ENCODE assay signal across 24 cellular contexts in genomic region chr15:53297828-53298227, GRCh38.
"Had no signal": no experiment of that assay in that cellular context is flagged by ENCODE, and none has a peak within 500 bp of the region (broad histone marks: within the 10 kb centered on the region; RNA-seq: fewer than 3 reads in every experiment).

No MANE protein-coding gene starts in this region.

- H3K9me3 ChIP-seq: esophagus squamous epithelium, mucosa of descending colon, neutrophil, pancreas, stomach, thyroid gland had no signal

- H3K4me3 ChIP-seq: esophagus squamous epithelium, mucosa of descending colon, pancreas, smooth muscle cell, stomach, thyroid gland had no signal

- H3K27me3 ChIP-seq: neutrophil, pancreas, stomach, thyroid gland had no signal

- H3K4me1 ChIP-seq: pancreas, stomach, thyroid gland had no signal

- H3K27ac ChIP-seq: esophagus squamous epithelium, neutrophil, pancreas, stomach, thyroid gland had no signal

- H3K4me2 ChIP-seq: smooth muscle cell had no signal

- H3K36me3 ChIP-seq: esophagus squamous epithelium, neutrophil, pancreas, stomach, thyroid gland had no signal

- ATAC-seq: effector memory CD8-positive, alpha-beta T cell; mucosa of descending colon; natural killer cell treated with Interleukin-12 subunit alpha and Interleukin-12 subunit beta and Interleukin-15 and Interleukin-18, amount 100 ng/mL, for 72 hours; pancreas; sciatic nerve had no signal

- DNase-seq: cortex of kidney; effector memory CD8-positive, alpha-beta T cell; erythroblast; esophagus squamous epithelium; foreskin melanocyte; mesenchymal stem cell; mucosa of descending colon; naive B cell; pancreas; retina; stimulated activated CD4-positive, alpha-beta T cell treated with anti-CD3 and anti-CD28 coated beads, Interleukin-12 subunit alpha, Interleukin-12 subunit beta, amount 100 ng/mL, for 4 hours; stimulated activated CD4-positive, alpha-beta T cell treated with anti-CD3 and anti-CD28 coated beads, Interleukin-1b, Interleukin-23, amount 100 ng/mL, for 48 hours; stimulated activated CD4-positive, alpha-beta T cell treated with anti-CD3 and anti-CD28 coated beads, Interleukin-4, amount 100 ng/mL, for 1 hour; stimulated activated CD8-positive, alpha-beta memory T cell treated with anti-CD3 and anti-CD28 coated beads, Interleukin-4, amount 100 ng/mL, for 48 hours; stimulated activated naive CD4-positive, alpha-beta T cell treated with Interleukin-2 at 50 U/mL for 16 hours; stomach; thyroid gland; trophoblast cell had no signal

- FAIRE-seq: endometrium, keratinocyte, pancreas had no signal
